In genomic region chr6:166465671-166466087, GRCh38 we compare ENCODE assay signal across 17 cellular contexts.
DNase-seq lines count a peak whose midpoint lies in the region; TF ChIP-seq lines count a peak whose summit lies in the region.
"Had no signal": no experiment of that assay in that cellular context is flagged by ENCODE, and none has a peak within 500 bp of the region (broad histone marks: within the 10 kb centered on the region; RNA-seq: fewer than 3 reads in every experiment).

No MANE protein-coding gene starts in this region.

- H4K20me1 ChIP-seq in BLaER1 treated with 17β-estradiol and CSF1 and Interleukin-3, amounts not matched to agents 10 nM and 100 nM = peaks cover 0 to 5% (median 0%) of the 10 kb centered on the region in 11 experiments; a peak in 2 of 22 replicates

- TF ChIP-seq CTCF in glutamatergic neuron (IDR thresholded peaks at IDR 0.05; ENCODE audit: partially characterized antibody, unreplicated experiment) = no peak

- H3K27ac Mint-ChIP-seq in glutamatergic neuron (ENCODE audit: unreplicated experiment) = peak overlapping the region; percentile 41
- H3K27ac Mint-ChIP-seq: activated CD4-positive, alpha-beta T cell treated with anti-CD3 and anti-CD28 coated beads, Interleukin-2, amount 10 ng/mL, durations not matched to agents 7 days and 5 days; activated naive CD8-positive, alpha-beta T cell treated with anti-CD3 and anti-CD28 coated beads, Interleukin-2, amount 50 U/mL, for 24 hours had no signal

- no peaks in the 10 kb centered on the region for H3K9me3 ChIP-seq in BLaER1 treated with 17β-estradiol and CSF1 and Interleukin-3, amounts not matched to agents 10 nM and 100 nM (replicated peaks in 1 of 11)
- H3K9me3 ChIP-seq: tibial artery had no signal

- H3K4me3 Mint-ChIP-seq in glutamatergic neuron (ENCODE audit: unreplicated experiment) = no peak overlapping the region
- H3K4me3 Mint-ChIP-seq: activated CD4-positive, alpha-beta T cell treated with anti-CD3 and anti-CD28 coated beads, Interleukin-2, amount 10 ng/mL, durations not matched to agents 7 days and 5 days; activated naive CD8-positive, alpha-beta T cell treated with anti-CD3 and anti-CD28 coated beads, Interleukin-2, amount 50 U/mL, for 24 hours had no signal

- peak overlapping the region in 9 of 11 experiments; percentile 81 to 96 (median 88); a peak in 17 of 22 replicates for H3K4me2 ChIP-seq in BLaER1 treated with 17β-estradiol and CSF1 and Interleukin-3, amounts not matched to agents 10 nM and 100 nM

- H3K9me3 Mint-ChIP-seq in glutamatergic neuron (ENCODE audit: unreplicated experiment) = peaks cover 25% of the 10 kb centered on the region
- H3K9me3 Mint-ChIP-seq: activated CD4-positive, alpha-beta T cell treated with anti-CD3 and anti-CD28 coated beads, Interleukin-2, amount 10 ng/mL, durations not matched to agents 7 days and 5 days; activated naive CD8-positive, alpha-beta T cell treated with anti-CD3 and anti-CD28 coated beads, Interleukin-2, amount 50 U/mL, for 24 hours; naive B cell had no signal

- H3K9ac ChIP-seq in BLaER1 treated with 17β-estradiol and CSF1 and Interleukin-3, amounts not matched to agents 10 nM and 100 nM = 0 out of 22 replicates have a peak overlapping the region, but pooled peaks of 1 of the 11 experiments have one; percentile 27

- H3K27me3 Mint-ChIP-seq in glutamatergic neuron (ENCODE audit: unreplicated experiment) = peaks cover 28% of the 10 kb centered on the region
- H3K27me3 Mint-ChIP-seq: activated CD4-positive, alpha-beta T cell treated with anti-CD3 and anti-CD28 coated beads, Interleukin-2, amount 10 ng/mL, durations not matched to agents 7 days and 5 days; activated naive CD8-positive, alpha-beta T cell treated with anti-CD3 and anti-CD28 coated beads, Interleukin-2, amount 50 U/mL, for 24 hours; naive B cell had no signal

- H3K4me1 Mint-ChIP-seq in glutamatergic neuron (ENCODE audit: low read depth, unreplicated experiment) = peaks cover 58% of the 10 kb centered on the region
- H3K4me1 Mint-ChIP-seq: activated CD4-positive, alpha-beta T cell treated with anti-CD3 and anti-CD28 coated beads, Interleukin-2, amount 10 ng/mL, durations not matched to agents 7 days and 5 days had no signal

- peaks cover 0 to 12% (median 0%) of the 10 kb centered on the region in 11 experiments; a peak in 2 of 22 replicates for H3K36me3 ChIP-seq in BLaER1 treated with 17β-estradiol and CSF1 and Interleukin-3, amounts not matched to agents 10 nM and 100 nM

- peak; percentile 67 for DNase-seq in SK-N-DZ (ENCODE audit: low spot score)
- peak; percentile 22 for DNase-seq in glutamatergic neuron
- peak; percentile 22 for DNase-seq in pulmonary artery endothelial cell (ENCODE audit: low read depth, low spot score)
- no peak for DNase-seq in NCI-H82 (lab: John Stamatoyannopoulos, UW)
- no peak for DNase-seq in NCI-H82 treated with DMSO at 0.1 percent for 48 hours (lab: John Stamatoyannopoulos, UW; ENCODE audit: unreplicated experiment)
- no peak for DNase-seq in activated CD4-positive, alpha-beta T cell treated with anti-CD3 and anti-CD28 coated beads, Interleukin-2, amount 50 U/mL, for 4 hours
- no peak for DNase-seq in SKM-1 treated with dmso at 0.1 percent for 144 hours (lab: John Stamatoyannopoulos, UW; ENCODE audit: unreplicated experiment)
- DNase-seq: activated CD4-positive, alpha-beta T cell treated with anti-CD3 and anti-CD28 coated beads, Interleukin-2, amount 10 ng/mL, durations not matched to agents 7 days and 5 days; activated naive CD8-positive, alpha-beta T cell treated with anti-CD3 and anti-CD28 coated beads, Interleukin-2, amount 50 U/mL, for 24 hours; GOT3; naive B cell; NCI-H1694 treated with DMSO at 0.1 percent for 48 hours; SHP77 treated with DMSO at 0.1 percent for 48 hours; stimulated activated CD4-positive, alpha-beta T cell treated with anti-CD3 and anti-CD28 coated beads, Interleukin-4, amount 100 ng/mL, for 4 hours had no signal

- no peak overlapping the region for H3K4me3 ChIP-seq in BLaER1 treated with 17β-estradiol and CSF1 and Interleukin-3, amounts not matched to agents 10 nM and 100 nM
- H3K4me3 ChIP-seq: tibial artery had no signal

- H3K27ac ChIP-seq in BLaER1 treated with 17β-estradiol and CSF1 and Interleukin-3, amounts not matched to agents 10 nM and 100 nM = peak overlapping the region in 7 of 11 experiments; percentile 2 to 96 (median 93); a peak in 12 of 22 replicates
- H3K27ac ChIP-seq: HL-60, tibial artery had no signal

- 0 out of 22 replicates have a peak, but pooled peaks cover 0 to 13% (median 0%) of the 10 kb centered on the region in 11 experiments for H3K27me3 ChIP-seq in BLaER1 treated with 17β-estradiol and CSF1 and Interleukin-3, amounts not matched to agents 10 nM and 100 nM
- H3K27me3 ChIP-seq: tibial artery had no signal

- H3K4me1 ChIP-seq in BLaER1 treated with 17β-estradiol and CSF1 and Interleukin-3, amounts not matched to agents 10 nM and 100 nM = peaks cover 34 to 97% (median 91%) of the 10 kb centered on the region in 10 experiments

- H3K36me3 Mint-ChIP-seq in glutamatergic neuron (ENCODE audit: unreplicated experiment) = no peaks in the 10 kb centered on the region

Comparison
In these comparisons a context has a peak if more than half of its experiments do, and no peak if none do; other contexts are left out.
1. DNase-seq: peak in SK-N-DZ (single experiment), glutamatergic neuron (single experiment) and pulmonary artery endothelial cell (single experiment); none in NCI-H82 (single experiment), NCI-H82 treated with DMSO at 0.1 percent for 48 hours (single experiment), activated CD4-positive, alpha-beta T cell treated with anti-CD3 and anti-CD28 coated beads, Interleukin-2, amount 50 U/mL, for 4 hours (0 of 2) and SKM-1 treated with dmso at 0.1 percent for 144 hours (single experiment).